In the genomic region with DNA sequence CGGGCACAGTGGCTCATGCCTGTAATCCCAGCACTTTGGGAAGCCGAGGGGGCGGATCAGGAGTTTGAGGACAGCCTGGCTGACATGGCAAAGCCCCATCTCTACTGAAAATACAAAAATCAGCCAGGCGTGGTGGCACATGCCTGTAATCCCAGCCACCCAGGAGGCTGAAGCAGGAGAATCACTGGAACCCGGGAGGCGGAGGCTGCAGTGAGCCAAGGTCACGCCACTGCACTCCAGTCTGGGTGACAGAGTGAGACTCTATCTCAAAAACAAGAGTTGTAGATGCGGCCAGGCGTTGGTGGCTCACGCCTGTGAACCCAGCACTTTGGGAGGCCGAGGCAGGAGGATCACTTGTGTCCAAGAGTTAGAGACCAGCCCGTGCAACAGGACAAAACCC, we compare ENCODE assay signal across 6 cellular contexts. TPM values are rescaled to one million over a fixed set of nuclear protein-coding genes. Genes with fewer than 3 reads are reported as not detected.
DNase-seq lines count a peak whose midpoint lies in the region; ATAC-seq and TF ChIP-seq lines count a peak whose summit lies in the region.
"Not testable (repeated sequence)": the region's sequence is repeated elsewhere in the genome, so short reads cannot be mapped to it uniquely, and the experiment has no call there.

No MANE protein-coding gene starts in this region.

- H3K9ac ChIP-seq in BLaER1, neural progenitor cell: not testable (repeated sequence)

- H2AFZ ChIP-seq in neural progenitor cell (replicated peaks): not testable (repeated sequence)

- H3K4me2 ChIP-seq in BLaER1: peak overlapping the region; percentile 92
- not testable (repeated sequence) for H3K4me2 ChIP-seq in neural progenitor cell

- H3K4me1 ChIP-seq in BLaER1: peaks cover 32% of the 10 kb centered on the region
- peaks cover 40% of the 10 kb centered on the region for H3K4me1 ChIP-seq in left ventricle myocardium inferior
- H3K4me1 ChIP-seq in neural progenitor cell: peaks cover 11% of the 10 kb centered on the region

- H3K36me3 ChIP-seq in BLaER1: peaks cover 29% of the 10 kb centered on the region
- H3K36me3 ChIP-seq in left ventricle myocardium inferior: peaks cover 18% of the 10 kb centered on the region
- not testable (repeated sequence) for H3K36me3 ChIP-seq in neural progenitor cell

- not testable (repeated sequence) for H3K4me3 ChIP-seq in BLaER1, neural progenitor cell
- peak overlapping the region; percentile 88 for H3K4me3 ChIP-seq in left ventricle myocardium inferior

- peak overlapping the region; percentile 57 for H3K27ac Mint-ChIP-seq in HFFc6
- peak overlapping the region; percentile 69 for H3K27ac Mint-ChIP-seq in activated CD4-positive, alpha-beta T cell treated with anti-CD3 and anti-CD28 coated beads, Interleukin-2, amount 10 ng/mL, durations not matched to agents 24 days and 14 days
- H3K27ac Mint-ChIP-seq in activated naive CD4-positive, alpha-beta T cell treated with anti-CD3 and anti-CD28 coated beads, Interleukin-2, amount 50 U/mL, for 72 hours: peak overlapping the region; percentile 61 to 77
- not testable (repeated sequence) for H3K27ac Mint-ChIP-seq in neural progenitor cell

- H3K36me3 Mint-ChIP-seq in HFFc6 (ENCODE audit: low read depth) (peaks cover 42% of the 10 kb centered on the region), neural progenitor cell (peaks cover 11% of the 10 kb centered on the region)
- peaks cover 28% of the 10 kb centered on the region for H3K36me3 Mint-ChIP-seq in activated CD4-positive, alpha-beta T cell treated with anti-CD3 and anti-CD28 coated beads, Interleukin-2, amount 10 ng/mL, durations not matched to agents 24 days and 14 days (ENCODE audit: low read depth)
- H3K36me3 Mint-ChIP-seq in activated naive CD4-positive, alpha-beta T cell treated with anti-CD3 and anti-CD28 coated beads, Interleukin-2, amount 50 U/mL, for 72 hours: peaks cover 24 to 31% of the 10 kb centered on the region in 2 donors

- not testable (repeated sequence) for ATAC-seq in activated naive CD4-positive, alpha-beta T cell treated with anti-CD3 and anti-CD28 coated beads, Interleukin-2, amount 50 U/mL, for 72 hours

- H3K27me3 ChIP-seq in BLaER1; left ventricle myocardium inferior (ENCODE audit: low read depth); neural progenitor cell: not testable (repeated sequence)

- not testable (repeated sequence) for H3K27ac ChIP-seq in BLaER1, neural progenitor cell
- H3K27ac ChIP-seq in left ventricle myocardium inferior (replicated peaks): peak overlapping the region; percentile 2

- not testable (repeated sequence) for TF ChIP-seq CTCF in HFFc6 (IDR thresholded peaks at IDR 0.05); left ventricle myocardium inferior (IDR thresholded peaks at IDR 0.05; ENCODE audit: borderline replicate concordance); neural progenitor cell (IDR thresholded peaks at IDR 0.05)

- H4K20me1 ChIP-seq in BLaER1; neural progenitor cell (ENCODE audit: low read depth): not testable (repeated sequence)

- H3K9me3 ChIP-seq in BLaER1; left ventricle myocardium inferior (replicated peaks); neural progenitor cell (ENCODE audit: low read depth): not testable (repeated sequence)

- intact Hi-C loops in activated CD4-positive, alpha-beta T cell treated with anti-CD3 and anti-CD28 coated beads, Interleukin-2, amount 10 ng/mL, durations not matched to agents 24 days and 14 days (cut with micrococcal nuclease); left ventricle myocardium inferior (cut with micrococcal nuclease): not testable (repeated sequence)

- not testable (repeated sequence) for H3K79me2 ChIP-seq in neural progenitor cell (ENCODE audit: low read depth)

- peak overlapping the region; percentile 72 for H3K4me3 Mint-ChIP-seq in HFFc6
- peak overlapping the region; percentile 74 for H3K4me3 Mint-ChIP-seq in activated CD4-positive, alpha-beta T cell treated with anti-CD3 and anti-CD28 coated beads, Interleukin-2, amount 10 ng/mL, durations not matched to agents 24 days and 14 days
- H3K4me3 Mint-ChIP-seq in neural progenitor cell: peak overlapping the region; percentile 72

- not testable (repeated sequence) for H3K27me3 Mint-ChIP-seq in HFFc6 (ENCODE audit: insufficient read depth); activated CD4-positive, alpha-beta T cell treated with anti-CD3 and anti-CD28 coated beads, Interleukin-2, amount 10 ng/mL, durations not matched to agents 24 days and 14 days; neural progenitor cell (ENCODE audit: insufficient read depth, low read depth)

- DNase-seq in HFFc6; activated CD4-positive, alpha-beta T cell treated with anti-CD3 and anti-CD28 coated beads, Interleukin-2, amount 10 ng/mL, durations not matched to agents 24 days and 14 days; activated naive CD4-positive, alpha-beta T cell treated with anti-CD3 and anti-CD28 coated beads, Interleukin-2, amount 50 U/mL, for 72 hours (ENCODE audit: low spot score in 2 of 2); left ventricle myocardium inferior; neural progenitor cell (ENCODE audit: low spot score): not testable (repeated sequence)

- H3K4me1 Mint-ChIP-seq in HFFc6 (ENCODE audit: low read depth) (peaks cover 20% of the 10 kb centered on the region), neural progenitor cell (peaks cover 17% of the 10 kb centered on the region)
- peaks cover 25% of the 10 kb centered on the region for H3K4me1 Mint-ChIP-seq in activated CD4-positive, alpha-beta T cell treated with anti-CD3 and anti-CD28 coated beads, Interleukin-2, amount 10 ng/mL, durations not matched to agents 24 days and 14 days

- H3F3A ChIP-seq in neural progenitor cell (ENCODE audit: low read depth): peaks cover 33% of the 10 kb centered on the region

- not testable (repeated sequence) for H3K9me3 Mint-ChIP-seq in HFFc6; activated CD4-positive, alpha-beta T cell treated with anti-CD3 and anti-CD28 coated beads, Interleukin-2, amount 10 ng/mL, durations not matched to agents 24 days and 14 days; activated naive CD4-positive, alpha-beta T cell treated with anti-CD3 and anti-CD28 coated beads, Interleukin-2, amount 50 U/mL, for 72 hours; neural progenitor cell

RNA-seq across cellular contexts. Expression of a gene that starts 1.7 kb away (rescaled TPM):
- 100 to 1,000 TPM in 2 of 6 experiments, 10 to 100 TPM in 4; 74.5 to 120 (median 97.7) TPM for total RNA-seq in HFFc6 (2021; fragmentation: NEBNext Ultra II Directional; extraction: Animal tissue kit (Norgen Biotek cat#: 25700))
- total RNA-seq in activated CD4-positive, alpha-beta T cell treated with anti-CD3 and anti-CD28 coated beads, Interleukin-2, amount 10 ng/mL, durations not matched to agents 24 days and 14 days: 89.0 and 115 TPM in 2 replicates
- 10 to 100 TPM; 82.4 to 99.4 TPM for total RNA-seq in activated naive CD4-positive, alpha-beta T cell treated with anti-CD3 and anti-CD28 coated beads, Interleukin-2, amount 50 U/mL, for 72 hours
- total RNA-seq in left ventricle myocardium inferior (176 TPM), neural progenitor cell (ENCODE audit: low replicate concordance) (9.8 and 22.5 TPM in 2 replicates)

RNA-seq across cellular contexts. Expression of a gene that starts 5.6 kb away (rescaled TPM):
- 10 to 100 TPM; 51.4 to 68.9 (median 62.5) TPM for total RNA-seq in HFFc6 (2021; fragmentation: NEBNext Ultra II Directional; extraction: Animal tissue kit (Norgen Biotek cat#: 25700))
- 84.2 and 85.7 TPM in 2 replicates for total RNA-seq in activated CD4-positive, alpha-beta T cell treated with anti-CD3 and anti-CD28 coated beads, Interleukin-2, amount 10 ng/mL, durations not matched to agents 24 days and 14 days
- total RNA-seq in activated naive CD4-positive, alpha-beta T cell treated with anti-CD3 and anti-CD28 coated beads, Interleukin-2, amount 50 U/mL, for 72 hours: 10 to 100 TPM; 61.8 to 64.7 TPM
- total RNA-seq in left ventricle myocardium inferior (19.5 TPM), neural progenitor cell (ENCODE audit: low replicate concordance) (32.0 and 68.3 TPM in 2 replicates)

RNA-seq across cellular contexts. Expression of a gene that starts 12.1 kb away (rescaled TPM):
- 10 to 100 TPM in 4 of 6 experiments, 1 to 10 TPM in 2; 8.5 to 11.1 (median 10.2) TPM for total RNA-seq in HFFc6 (2021; fragmentation: NEBNext Ultra II Directional; extraction: Animal tissue kit (Norgen Biotek cat#: 25700))
- total RNA-seq in activated CD4-positive, alpha-beta T cell treated with anti-CD3 and anti-CD28 coated beads, Interleukin-2, amount 10 ng/mL, durations not matched to agents 24 days and 14 days: 26.5 and 26.9 TPM in 2 replicates
- total RNA-seq in activated naive CD4-positive, alpha-beta T cell treated with anti-CD3 and anti-CD28 coated beads, Interleukin-2, amount 50 U/mL, for 72 hours: 10 to 100 TPM; 16.4 to 25.3 TPM
- total RNA-seq in left ventricle myocardium inferior (5.6 TPM), neural progenitor cell (ENCODE audit: low replicate concordance) (12.0 and 22.3 TPM in 2 replicates)

RNA-seq across cellular contexts. Expression of a gene that starts 12.1 kb away (rescaled TPM):
- 10 to 100 TPM; 14.3 to 17.4 (median 16.7) TPM for total RNA-seq in HFFc6 (2021; fragmentation: NEBNext Ultra II Directional; extraction: Animal tissue kit (Norgen Biotek cat#: 25700))
- total RNA-seq in activated CD4-positive, alpha-beta T cell treated with anti-CD3 and anti-CD28 coated beads, Interleukin-2, amount 10 ng/mL, durations not matched to agents 24 days and 14 days: 27.1 and 31.5 TPM in 2 replicates
- 10 to 100 TPM; 30.3 to 35.0 TPM for total RNA-seq in activated naive CD4-positive, alpha-beta T cell treated with anti-CD3 and anti-CD28 coated beads, Interleukin-2, amount 50 U/mL, for 72 hours
- total RNA-seq in left ventricle myocardium inferior (9.5 TPM), neural progenitor cell (ENCODE audit: low replicate concordance) (22.6 and 41.1 TPM in 2 replicates)

RNA-seq across cellular contexts. Expression of a gene that starts 12.5 kb away (rescaled TPM):
- 10 to 100 TPM; 51.0 to 73.1 (median 56.7) TPM for total RNA-seq in HFFc6 (2021; fragmentation: NEBNext Ultra II Directional; extraction: Animal tissue kit (Norgen Biotek cat#: 25700))
- total RNA-seq in activated CD4-positive, alpha-beta T cell treated with anti-CD3 and anti-CD28 coated beads, Interleukin-2, amount 10 ng/mL, durations not matched to agents 24 days and 14 days: 28.8 and 29.0 TPM in 2 replicates
- total RNA-seq in activated naive CD4-positive, alpha-beta T cell treated with anti-CD3 and anti-CD28 coated beads, Interleukin-2, amount 50 U/mL, for 72 hours: 10 to 100 TPM; 33.5 to 58.6 TPM
- 46.1 TPM for total RNA-seq in left ventricle myocardium inferior
- 38.2 and 132 TPM in 2 replicates for total RNA-seq in neural progenitor cell (ENCODE audit: low replicate concordance)
